In genomic region chr10:132506711-132507466, GRCh38 we compare ENCODE assay signal across 9 cellular contexts. TPM values are rescaled to one million over a fixed set of nuclear protein-coding genes. Genes with fewer than 3 reads are reported as not detected.
DNase-seq lines count a peak whose midpoint lies in the region; ATAC-seq and TF ChIP-seq lines count a peak whose summit lies in the region.
"Had no signal": no experiment of that assay in that cellular context is flagged by ENCODE, and none has a peak within 500 bp of the region (broad histone marks: within the 10 kb centered on the region; RNA-seq: fewer than 3 reads in every experiment).

No MANE protein-coding gene starts in this region.

- no peak for TF ChIP-seq EP300 in stomach (IDR thresholded peaks at IDR 0.05)

- H3K36me3 ChIP-seq in adipocyte (ENCODE audit: control insufficient read depth, insufficient read depth, low read length, severe bottlenecking) = no peaks in the 10 kb centered on the region
- no peaks in the 10 kb centered on the region for H3K36me3 ChIP-seq in heart right ventricle
- H3K36me3 ChIP-seq in stomach = no peaks in the 10 kb centered on the region
- H3K36me3 ChIP-seq: neutrophil had no signal

- WGBS in heart right ventricle, 2 donors = 43 to 52% methylated on average over 11 of the region's 11 CpGs
- WGBS in stomach, 5 donors = 71 to 87% (median 81%) methylated on average over 11 of the region's 11 CpGs

- no peak overlapping the region for H3K4me3 ChIP-seq in adipocyte (ENCODE audit: low read length)
- no peak overlapping the region for H3K4me3 ChIP-seq in heart right ventricle
- no peak overlapping the region for H3K4me3 ChIP-seq in stomach

- H3K27ac ChIP-seq in heart right ventricle = peak overlapping the region in 7 of 10 donors; percentile 25 to 74 (median 66)
- peak overlapping the region in 1 of 5 donors; percentile 48 for H3K27ac ChIP-seq in stomach
- H3K27ac ChIP-seq: neutrophil had no signal

- H3K27me3 ChIP-seq in adipocyte (replicated peaks; ENCODE audit: control insufficient read depth, insufficient read depth, low read length) (peaks cover 29% of the 10 kb centered on the region), heart right ventricle (no peaks in the 10 kb centered on the region), stomach (no peaks in the 10 kb centered on the region)
- H3K27me3 ChIP-seq: neutrophil had no signal

- TF ChIP-seq CTCF in heart right ventricle (IDR thresholded peaks at IDR 0.05) (no peak), stomach (IDR thresholded peaks at IDR 0.05) (no peak), GM13976 (IDR thresholded peaks at IDR 0.05; ENCODE audit: borderline replicate concordance, control extremely low read depth, extremely low read depth, insufficient read depth, missing control alignments) (no peak)

- no peak overlapping the region for H3K9ac ChIP-seq in adipocyte (ENCODE audit: low read length)

- no peak for TF ChIP-seq POLR2A in stomach (IDR thresholded peaks at IDR 0.05)

- peaks cover 17% of the 10 kb centered on the region for H3K4me1 ChIP-seq in adipocyte (ENCODE audit: control insufficient read depth, insufficient read depth, low read length)
- peaks cover 9 to 65% (median 36%) of the 10 kb centered on the region in 9 donors for H3K4me1 ChIP-seq in heart right ventricle
- H3K4me1 ChIP-seq in stomach = peaks cover 4 to 30% (median 17%) of the 10 kb centered on the region in 4 donors

- in situ Hi-C loops in GM13976 (cut with MboI; ENCODE audit: low sequenced_read_pairs, unreplicated experiment) = no loop called here

- peak in 6 of 8 donors; percentile 6 to 62 (median 23) for ATAC-seq in heart right ventricle
- no peak for ATAC-seq in HG02973 (IDR thresholded peaks at IDR 0.05; ENCODE audit: unreplicated experiment)

- intact Hi-C loops in heart right ventricle (cut with DNase I) (loop anchor here in 3 of 10 donors (5.0 to 10.0 kb wide), 4 partner anchors 40 to 130 kb away; no protein-coding TSS in a partner anchor), stomach (cut with DNase I; ENCODE audit: low total_unique reads) (no loop called here)

- DNase-seq in GM04504 (ENCODE audit: low read depth) = peak; percentile 86
- peak; percentile 94 for DNase-seq in adipocyte (ENCODE audit: low read depth)
- DNase-seq in heart right ventricle = no peak
- DNase-seq in stomach = peak; percentile 13
- no peak for DNase-seq in COLO829 (ENCODE audit: low spot score)
- DNase-seq in GM13976 (ENCODE audit: low spot score) = no peak
- DNase-seq: activated T-cell treated with anti-CD3 and anti-CD28 coated beads, Interleukin-2, amount 50 U/mL, for 48 hours had no signal

- H3K9me3 ChIP-seq in adipocyte (ENCODE audit: control insufficient read depth, low read length) (no peaks in the 10 kb centered on the region), heart right ventricle (no peaks in the 10 kb centered on the region), stomach (no peaks in the 10 kb centered on the region)
- H3K9me3 ChIP-seq: neutrophil had no signal

RNA-seq across cellular contexts. Expression of gene INPP5A, which starts 30.7 kb away (rescaled TPM):
- total RNA-seq in heart right ventricle = 100 to 1,000 TPM in 8 of 10 donors, 10 to 100 TPM in 2; 92.6 to 122 (median 109) TPM
- 10 to 100 TPM; 30.4 to 45.1 TPM for polyA plus RNA-seq in heart right ventricle
- 10 to 100 TPM; 30.4 to 72.3 (median 50.6) TPM for total RNA-seq in stomach
- polyA plus RNA-seq in stomach = 10 to 100 TPM; 17.2 to 22.1 (median 21.8) TPM

Comparison
In these comparisons a context has a peak if more than half of its experiments do, and no peak if none do; other contexts are left out.
1. DNase-seq: peak in GM04504 (single experiment), adipocyte (single experiment) and stomach (single experiment); none in heart right ventricle (0 of 2), COLO829 (single experiment) and GM13976 (single experiment).